1 cellular context compared by ENCODE assay signal in the genomic region with DNA sequence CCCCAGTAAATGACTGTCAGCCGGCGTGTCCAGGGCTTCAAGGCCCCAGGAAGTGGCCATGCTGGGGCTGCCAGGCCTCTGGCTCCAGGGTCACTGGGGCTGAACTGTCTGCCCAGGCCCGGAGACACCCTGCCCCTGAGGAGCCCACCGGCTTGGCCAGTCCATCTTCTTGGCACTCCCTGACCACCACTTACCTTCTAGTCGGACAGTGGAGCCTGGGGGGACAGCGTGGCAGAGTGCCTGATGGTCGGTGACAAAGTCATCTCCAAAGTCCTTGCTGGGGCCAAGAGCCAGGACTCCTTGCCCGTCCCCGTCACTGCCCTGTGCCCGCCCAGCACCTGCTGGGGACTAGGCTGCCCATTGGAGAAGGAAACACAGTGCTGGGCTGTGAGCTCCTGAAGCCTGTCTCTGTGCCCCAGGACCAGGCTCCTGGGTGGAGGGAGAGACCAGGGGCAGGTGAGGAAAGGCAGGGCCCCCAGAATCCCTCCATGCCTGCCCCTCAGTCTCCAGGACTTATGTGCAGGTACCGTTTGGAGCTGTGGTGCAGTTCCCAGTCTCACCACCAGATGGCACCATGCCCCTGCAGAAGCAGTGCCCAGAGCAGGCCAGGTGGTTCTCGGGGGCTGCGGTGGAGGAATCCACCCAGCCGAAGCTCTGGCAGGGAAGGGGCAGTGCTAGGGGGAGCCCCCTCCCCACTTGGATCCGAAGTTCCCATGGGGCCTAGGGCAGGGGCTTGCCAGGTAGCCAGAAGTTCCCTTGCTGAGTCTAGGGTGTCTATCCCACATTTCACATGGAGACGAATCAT.
A peak's percentile ranks its signal among the peaks of the same experiment; 100 is the strongest.
TF ChIP-seq lines count a peak whose summit lies in the region.

No MANE protein-coding gene starts in this region.

TF ChIP-seq in K562, 482 proteins besides CTCF, POLR2A, EP300 and RAD21 (continued from another document):
- TF ChIP-seq, protein P1, sequence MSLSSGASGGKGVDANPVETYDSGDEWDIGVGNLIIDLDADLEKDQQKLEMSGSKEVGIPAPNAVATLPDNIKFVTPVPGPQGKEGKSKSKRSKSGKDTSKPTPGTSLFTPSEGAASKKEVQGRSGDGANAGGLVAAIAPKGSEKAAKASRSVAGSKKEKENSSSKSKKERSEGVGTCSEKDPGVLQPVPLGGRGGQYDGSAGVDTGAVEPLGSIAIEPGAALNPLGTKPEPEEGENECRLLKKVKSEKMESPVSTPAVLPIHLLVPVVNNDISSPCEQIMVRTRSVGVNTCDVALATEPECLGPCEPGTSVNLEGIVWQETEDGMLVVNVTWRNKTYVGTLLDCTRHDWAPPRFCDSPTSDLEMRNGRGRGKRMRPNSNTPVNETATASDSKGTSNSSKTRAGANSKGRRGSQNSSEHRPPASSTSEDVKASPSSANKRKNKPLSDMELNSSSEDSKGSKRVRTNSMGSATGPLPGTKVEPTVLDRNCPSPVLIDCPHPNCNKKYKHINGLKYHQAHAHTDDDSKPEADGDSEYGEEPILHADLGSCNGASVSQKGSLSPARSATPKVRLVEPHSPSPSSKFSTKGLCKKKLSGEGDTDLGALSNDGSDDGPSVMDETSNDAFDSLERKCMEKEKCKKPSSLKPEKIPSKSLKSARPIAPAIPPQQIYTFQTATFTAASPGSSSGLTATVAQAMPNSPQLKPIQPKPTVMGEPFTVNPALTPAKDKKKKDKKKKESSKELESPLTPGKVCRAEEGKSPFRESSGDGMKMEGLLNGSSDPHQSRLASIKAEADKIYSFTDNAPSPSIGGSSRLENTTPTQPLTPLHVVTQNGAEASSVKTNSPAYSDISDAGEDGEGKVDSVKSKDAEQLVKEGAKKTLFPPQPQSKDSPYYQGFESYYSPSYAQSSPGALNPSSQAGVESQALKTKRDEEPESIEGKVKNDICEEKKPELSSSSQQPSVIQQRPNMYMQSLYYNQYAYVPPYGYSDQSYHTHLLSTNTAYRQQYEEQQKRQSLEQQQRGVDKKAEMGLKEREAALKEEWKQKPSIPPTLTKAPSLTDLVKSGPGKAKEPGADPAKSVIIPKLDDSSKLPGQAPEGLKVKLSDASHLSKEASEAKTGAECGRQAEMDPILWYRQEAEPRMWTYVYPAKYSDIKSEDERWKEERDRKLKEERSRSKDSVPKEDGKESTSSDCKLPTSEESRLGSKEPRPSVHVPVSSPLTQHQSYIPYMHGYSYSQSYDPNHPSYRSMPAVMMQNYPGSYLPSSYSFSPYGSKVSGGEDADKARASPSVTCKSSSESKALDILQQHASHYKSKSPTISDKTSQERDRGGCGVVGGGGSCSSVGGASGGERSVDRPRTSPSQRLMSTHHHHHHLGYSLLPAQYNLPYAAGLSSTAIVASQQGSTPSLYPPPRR (CRISPR knock-in tag; IDR thresholded peaks at IDR 0.05; ENCODE audit: borderline replicate concordance): no peak
- TF ChIP-seq C11orf30 (IDR thresholded peaks at IDR 0.05; ENCODE audit: low read depth): no peak
- no peak for TF ChIP-seq MIER1 (IDR thresholded peaks at IDR 0.05; ENCODE audit: low read depth)
- peak; percentile 76 for TF ChIP-seq L3MBTL2 (IDR thresholded peaks at IDR 0.05)
- no peak; the same call in 1 of the 2 replicates for TF ChIP-seq PPARD (CRISPR knock-in tag; IDR thresholded peaks at IDR 0.05)
- no peak for TF ChIP-seq KDM1A (IDR thresholded peaks at IDR 0.05)
- TF ChIP-seq, protein P2, sequence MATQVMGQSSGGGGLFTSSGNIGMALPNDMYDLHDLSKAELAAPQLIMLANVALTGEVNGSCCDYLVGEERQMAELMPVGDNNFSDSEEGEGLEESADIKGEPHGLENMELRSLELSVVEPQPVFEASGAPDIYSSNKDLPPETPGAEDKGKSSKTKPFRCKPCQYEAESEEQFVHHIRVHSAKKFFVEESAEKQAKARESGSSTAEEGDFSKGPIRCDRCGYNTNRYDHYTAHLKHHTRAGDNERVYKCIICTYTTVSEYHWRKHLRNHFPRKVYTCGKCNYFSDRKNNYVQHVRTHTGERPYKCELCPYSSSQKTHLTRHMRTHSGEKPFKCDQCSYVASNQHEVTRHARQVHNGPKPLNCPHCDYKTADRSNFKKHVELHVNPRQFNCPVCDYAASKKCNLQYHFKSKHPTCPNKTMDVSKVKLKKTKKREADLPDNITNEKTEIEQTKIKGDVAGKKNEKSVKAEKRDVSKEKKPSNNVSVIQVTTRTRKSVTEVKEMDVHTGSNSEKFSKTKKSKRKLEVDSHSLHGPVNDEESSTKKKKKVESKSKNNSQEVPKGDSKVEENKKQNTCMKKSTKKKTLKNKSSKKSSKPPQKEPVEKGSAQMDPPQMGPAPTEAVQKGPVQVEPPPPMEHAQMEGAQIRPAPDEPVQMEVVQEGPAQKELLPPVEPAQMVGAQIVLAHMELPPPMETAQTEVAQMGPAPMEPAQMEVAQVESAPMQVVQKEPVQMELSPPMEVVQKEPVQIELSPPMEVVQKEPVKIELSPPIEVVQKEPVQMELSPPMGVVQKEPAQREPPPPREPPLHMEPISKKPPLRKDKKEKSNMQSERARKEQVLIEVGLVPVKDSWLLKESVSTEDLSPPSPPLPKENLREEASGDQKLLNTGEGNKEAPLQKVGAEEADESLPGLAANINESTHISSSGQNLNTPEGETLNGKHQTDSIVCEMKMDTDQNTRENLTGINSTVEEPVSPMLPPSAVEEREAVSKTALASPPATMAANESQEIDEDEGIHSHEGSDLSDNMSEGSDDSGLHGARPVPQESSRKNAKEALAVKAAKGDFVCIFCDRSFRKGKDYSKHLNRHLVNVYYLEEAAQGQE (CRISPR knock-in tag; IDR thresholded peaks at IDR 0.05; ENCODE audit: low read depth): peak; percentile 82; the same call in 1 of the 2 replicates
- TF ChIP-seq ZNF274 (IDR thresholded peaks at IDR 0.05; ENCODE audit: borderline replicate concordance, low read depth, low read length): no peak
- TF ChIP-seq, protein P3, sequence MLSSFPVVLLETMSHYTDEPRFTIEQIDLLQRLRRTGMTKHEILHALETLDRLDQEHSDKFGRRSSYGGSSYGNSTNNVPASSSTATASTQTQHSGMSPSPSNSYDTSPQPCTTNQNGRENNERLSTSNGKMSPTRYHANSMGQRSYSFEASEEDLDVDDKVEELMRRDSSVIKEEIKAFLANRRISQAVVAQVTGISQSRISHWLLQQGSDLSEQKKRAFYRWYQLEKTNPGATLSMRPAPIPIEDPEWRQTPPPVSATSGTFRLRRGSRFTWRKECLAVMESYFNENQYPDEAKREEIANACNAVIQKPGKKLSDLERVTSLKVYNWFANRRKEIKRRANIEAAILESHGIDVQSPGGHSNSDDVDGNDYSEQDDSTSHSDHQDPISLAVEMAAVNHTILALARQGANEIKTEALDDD (IDR thresholded peaks at IDR 0.05): no peak
- TF ChIP-seq SNIP1 (IDR thresholded peaks at IDR 0.05; ENCODE audit: low read depth): no peak
- TF ChIP-seq, protein P4, sequence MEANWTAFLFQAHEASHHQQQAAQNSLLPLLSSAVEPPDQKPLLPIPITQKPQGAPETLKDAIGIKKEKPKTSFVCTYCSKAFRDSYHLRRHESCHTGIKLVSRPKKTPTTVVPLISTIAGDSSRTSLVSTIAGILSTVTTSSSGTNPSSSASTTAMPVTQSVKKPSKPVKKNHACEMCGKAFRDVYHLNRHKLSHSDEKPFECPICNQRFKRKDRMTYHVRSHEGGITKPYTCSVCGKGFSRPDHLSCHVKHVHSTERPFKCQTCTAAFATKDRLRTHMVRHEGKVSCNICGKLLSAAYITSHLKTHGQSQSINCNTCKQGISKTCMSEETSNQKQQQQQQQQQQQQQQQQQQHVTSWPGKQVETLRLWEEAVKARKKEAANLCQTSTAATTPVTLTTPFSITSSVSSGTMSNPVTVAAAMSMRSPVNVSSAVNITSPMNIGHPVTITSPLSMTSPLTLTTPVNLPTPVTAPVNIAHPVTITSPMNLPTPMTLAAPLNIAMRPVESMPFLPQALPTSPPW (CRISPR knock-in tag; IDR thresholded peaks at IDR 0.05): peak; percentile 46; the same call in 1 of the 2 replicates
- TF ChIP-seq, protein P5, sequence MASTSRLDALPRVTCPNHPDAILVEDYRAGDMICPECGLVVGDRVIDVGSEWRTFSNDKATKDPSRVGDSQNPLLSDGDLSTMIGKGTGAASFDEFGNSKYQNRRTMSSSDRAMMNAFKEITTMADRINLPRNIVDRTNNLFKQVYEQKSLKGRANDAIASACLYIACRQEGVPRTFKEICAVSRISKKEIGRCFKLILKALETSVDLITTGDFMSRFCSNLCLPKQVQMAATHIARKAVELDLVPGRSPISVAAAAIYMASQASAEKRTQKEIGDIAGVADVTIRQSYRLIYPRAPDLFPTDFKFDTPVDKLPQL (IDR thresholded peaks at IDR 0.05; ENCODE audit: extremely low read depth, insufficient read length): no peak
- TF ChIP-seq ZSCAN32 (CRISPR knock-in tag; IDR thresholded peaks at IDR 0.05): peak; percentile 42; the same call in 1 of the 2 replicates
- TF ChIP-seq CBX3 (IDR thresholded peaks at IDR 0.05; ENCODE audit: borderline replicate concordance in 1 of 2, low read length in 2 of 2): no peak
- TF ChIP-seq ZNF589 (CRISPR knock-in tag; IDR thresholded peaks at IDR 0.05; ENCODE audit: low read depth): no peak
- no peak for TF ChIP-seq ZNF23 (CRISPR knock-in tag; IDR thresholded peaks at IDR 0.05)
- TF ChIP-seq JUN (IDR thresholded peaks at IDR 0.05; ENCODE audit: borderline replicate concordance, low read depth, low read length): peak; percentile 69; the same call in 1 of the 2 replicates
- TF ChIP-seq JUN (CRISPR knock-in tag; IDR thresholded peaks at IDR 0.05; ENCODE audit: borderline replicate concordance): no peak; the same call in 1 of the 2 replicates
- no peak for TF ChIP-seq ARHGAP35 (IDR thresholded peaks at IDR 0.05; ENCODE audit: partially characterized antibody)
- 0 out of 2 replicates have a peak, but pooled peaks have one; percentile 85 for TF ChIP-seq CAMTA2 (CRISPR knock-in tag; conservative IDR thresholded peaks at IDR 0.05)
- TF ChIP-seq ZNF75A (CRISPR knock-in tag; IDR thresholded peaks at IDR 0.05): no peak
- TF ChIP-seq KDM4B (IDR thresholded peaks at IDR 0.05; ENCODE audit: borderline replicate concordance in 2 of 2, low read depth in 1 of 2): peak in 1 of 2 experiments; percentile 35; a peak in 1 of 4 replicates
- TF ChIP-seq NRF1 (conservative IDR thresholded peaks at IDR 0.05 in 1 of 2, IDR thresholded peaks at IDR 0.05 in 1 of 2): 0 out of 4 replicates have a peak, but pooled peaks of 1 of the 2 experiments have one; percentile 26
- TF ChIP-seq, protein P6, sequence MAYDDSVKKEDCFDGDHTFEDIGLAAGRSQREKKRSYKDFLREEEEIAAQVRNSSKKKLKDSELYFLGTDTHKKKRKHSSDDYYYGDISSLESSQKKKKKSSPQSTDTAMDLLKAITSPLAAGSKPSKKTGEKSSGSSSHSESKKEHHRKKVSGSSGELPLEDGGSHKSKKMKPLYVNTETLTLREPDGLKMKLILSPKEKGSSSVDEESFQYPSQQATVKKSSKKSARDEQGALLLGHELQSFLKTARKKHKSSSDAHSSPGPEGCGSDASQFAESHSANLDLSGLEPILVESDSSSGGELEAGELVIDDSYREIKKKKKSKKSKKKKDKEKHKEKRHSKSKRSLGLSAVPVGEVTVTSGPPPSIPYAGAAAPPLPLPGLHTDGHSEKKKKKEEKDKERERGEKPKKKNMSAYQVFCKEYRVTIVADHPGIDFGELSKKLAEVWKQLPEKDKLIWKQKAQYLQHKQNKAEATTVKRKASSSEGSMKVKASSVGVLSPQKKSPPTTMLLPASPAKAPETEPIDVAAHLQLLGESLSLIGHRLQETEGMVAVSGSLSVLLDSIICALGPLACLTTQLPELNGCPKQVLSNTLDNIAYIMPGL (CRISPR knock-in tag; IDR thresholded peaks at IDR 0.05): no peak
- no peak for TF ChIP-seq JUNB (CRISPR knock-in tag; conservative IDR thresholded peaks at IDR 0.05)
